In the genomic region with DNA sequence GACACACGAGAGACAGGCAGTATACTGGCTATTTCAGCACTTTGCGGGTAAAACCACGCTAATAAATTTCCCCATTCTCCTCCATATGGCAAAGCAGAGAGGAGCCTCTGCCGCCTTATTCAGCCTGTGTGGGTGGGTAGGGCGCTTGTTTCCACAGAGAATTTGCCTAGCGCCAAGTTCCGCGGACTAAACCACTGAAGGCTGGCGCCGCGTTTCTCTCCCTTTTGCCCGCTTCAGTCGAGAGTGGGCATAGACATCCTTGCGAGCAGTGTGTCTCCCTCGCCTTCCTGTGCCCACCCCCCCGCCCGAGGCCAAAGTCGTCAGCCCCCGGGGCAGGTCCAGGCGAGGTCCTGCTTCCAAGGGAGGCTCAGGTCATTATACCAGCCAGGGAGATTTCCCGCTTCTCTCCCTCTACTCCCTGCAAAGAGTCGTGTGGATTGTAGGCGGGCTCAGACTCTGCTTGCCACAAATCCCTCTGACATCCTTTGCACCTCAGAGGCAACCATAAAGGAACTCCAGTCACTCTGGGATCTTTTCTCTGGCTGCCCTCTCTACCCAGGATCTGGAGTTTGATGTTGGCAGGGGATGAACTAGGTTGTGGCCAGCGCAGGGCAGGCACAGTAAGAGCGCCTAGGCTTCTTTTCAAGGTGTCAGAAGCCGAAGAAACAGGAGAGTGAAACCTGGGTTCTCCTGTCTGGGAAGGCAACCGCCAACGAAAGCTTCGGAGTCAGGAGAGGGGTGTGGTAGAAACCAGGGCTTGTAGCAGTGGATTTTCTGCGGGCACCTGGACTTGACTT, we compare ENCODE assay signal across 15 cellular contexts. TPM values are rescaled to one million over a fixed set of nuclear protein-coding genes. Genes with fewer than 3 reads are reported as not detected.
DNase-seq lines count a peak whose midpoint lies in the region; TF ChIP-seq lines count a peak whose summit lies in the region.
"Had no signal": no experiment of that assay in that cellular context is flagged by ENCODE, and none has a peak within 500 bp of the region (broad histone marks: within the 10 kb centered on the region; RNA-seq: fewer than 3 reads in every experiment).

No MANE protein-coding gene starts in this region.

- POLR2A ChIA-PET in Caco-2 (lab: Charles Lee), result no interaction called here

- no peak overlapping the region for H3K27ac Mint-ChIP-seq in Caco-2 (ENCODE audit: unreplicated experiment)
- H3K27ac Mint-ChIP-seq: activated naive CD4-positive, alpha-beta T cell treated with anti-CD3 and anti-CD28 coated beads, Interleukin-2, amount 50 U/mL, for 72 hours; CD4-positive, alpha-beta T cell; stimulated activated naive CD8-positive, alpha-beta T cell treated with anti-CD3 and anti-CD28 coated beads, Interleukin-15, amount 100 ng/mL, for 72 hours had no signal

- peaks cover 33% of the 10 kb centered on the region for H3K27me3 Mint-ChIP-seq in Caco-2 (ENCODE audit: insufficient read depth, unreplicated experiment)

- H2AFZ ChIP-seq in neural cell (ENCODE audit: low read depth, low read length), result no peak overlapping the region

- H3K9me3 ChIP-seq in neural cell (ENCODE audit: low read length), result no peaks in the 10 kb centered on the region
- H3K9me3 ChIP-seq in Caco-2, result no peaks in the 10 kb centered on the region

- TF ChIP-seq CTCF in AG10803 (conservative IDR thresholded peaks at IDR 0.05; ENCODE audit: low read length) (no peak), NB4 (IDR thresholded peaks at IDR 0.05; ENCODE audit: low read depth, low read length) (no peak), fibroblast of mammary gland (conservative IDR thresholded peaks at IDR 0.05; ENCODE audit: control insufficient read depth, insufficient read depth, low read depth, low read length) (no peak), neural cell (IDR thresholded peaks at IDR 0.05; ENCODE audit: poor library complexity, severe bottlenecking) (no peak), Caco-2 (IDR thresholded peaks at IDR 0.05; ENCODE audit: insufficient read depth in 1 of 2, low read depth in 1 of 2, low read length in 1 of 2, severe bottlenecking in 1 of 2, unreplicated experiment in 1 of 2) (no peak)

- no peak for TF ChIP-seq RAD21 in neural cell (conservative IDR thresholded peaks at IDR 0.05)

- CTCF ChIA-PET in Caco-2 (lab: Charles Lee), result no interaction called here

- H3K9me3 Mint-ChIP-seq in Caco-2 (ENCODE audit: unreplicated experiment), result no peaks in the 10 kb centered on the region
- H3K9me3 Mint-ChIP-seq: activated naive CD4-positive, alpha-beta T cell treated with anti-CD3 and anti-CD28 coated beads, Interleukin-2, amount 50 U/mL, for 72 hours; CD4-positive, alpha-beta T cell had no signal

- no peak overlapping the region for H3K4me2 ChIP-seq in neural cell (ENCODE audit: low read length)

- peak; percentile 44 for DNase-seq in AG10803 (ENCODE audit: low read depth)
- peak; percentile 54 for DNase-seq in NB4 (ENCODE audit: low read depth)
- peak; percentile 43 for DNase-seq in fibroblast of mammary gland (ENCODE audit: low read depth)
- DNase-seq in stimulated activated CD4-positive, alpha-beta T cell treated with anti-CD3 and anti-CD28 coated beads, Interleukin-2, amount 100 ng/mL, for 24 hours, result no peak
- no peak for DNase-seq in NK-92 treated with Interleukin-12 subunit alpha and Interleukin-12 subunit beta, amount 100 ng/mL, for 24 hours (lab: John Stamatoyannopoulos, UW)
- DNase-seq in Caco-2, result no peak
- no peak for DNase-seq in NCI-H146 treated with DMSO at 0.1 percent for 48 hours (lab: John Stamatoyannopoulos, UW; ENCODE audit: unreplicated experiment)
- DNase-seq: activated CD4-positive, alpha-beta T cell treated with anti-CD3 and anti-CD28 coated beads for 4 hours; CD4-positive, alpha-beta T cell; kidney glomerular epithelial cell; stimulated activated CD4-positive, alpha-beta T cell treated with anti-CD3 and anti-CD28 coated beads, Interleukin-12 subunit alpha, Interleukin-12 subunit beta, amount 100 ng/mL, for 4 hours; stimulated activated naive CD8-positive, alpha-beta T cell treated with anti-CD3 and anti-CD28 coated beads, Interleukin-15, amount 100 ng/mL, for 72 hours had no signal

- H3K4me3 Mint-ChIP-seq in Caco-2 (ENCODE audit: unreplicated experiment), result no peak overlapping the region
- H3K4me3 Mint-ChIP-seq: CD4-positive, alpha-beta T cell; stimulated activated naive CD8-positive, alpha-beta T cell treated with anti-CD3 and anti-CD28 coated beads, Interleukin-15, amount 100 ng/mL, for 72 hours had no signal

- no TSS peak for BruUV-seq in Caco-2 (replicated peaks; lab: Mats Ljungman, UMichigan)

- no peaks in the 10 kb centered on the region for H3K4me1 Mint-ChIP-seq in Caco-2 (ENCODE audit: low read depth, unreplicated experiment)

- TF ChIP-seq POLR2A in NB4 (IDR thresholded peaks at IDR 0.05; ENCODE audit: extremely low read depth, insufficient read length), result no peak

- peak overlapping the region; percentile 1 for H3K4me3 ChIP-seq in AG10803 (ENCODE audit: low read length)
- no peak overlapping the region for H3K4me3 ChIP-seq in NB4 (ENCODE audit: low read depth, low read length)
- peak overlapping the region; percentile 33 for H3K4me3 ChIP-seq in fibroblast of mammary gland (ENCODE audit: control insufficient read depth, low read depth, low read length)
- peak overlapping the region; percentile 56 for H3K4me3 ChIP-seq in neural cell (ENCODE audit: low read length)
- H3K4me3 ChIP-seq in Caco-2 (ENCODE audit: low read depth, low read length), result no peak overlapping the region

- no peak for TF ChIP-seq EP300 in neural cell (conservative IDR thresholded peaks at IDR 0.05; ENCODE audit: poor library complexity, severe bottlenecking)

- no peak overlapping the region for H3K9ac ChIP-seq in neural cell (ENCODE audit: low read length)

- H3K36me3 ChIP-seq in neural cell (ENCODE audit: insufficient read depth, low read length) (no peaks in the 10 kb centered on the region), Caco-2 (ENCODE audit: control insufficient read depth, insufficient read depth, low read length) (no peaks in the 10 kb centered on the region)

- no peaks in the 10 kb centered on the region for H3K79me2 ChIP-seq in neural cell (replicated peaks; ENCODE audit: insufficient read depth, low read length)

- H3K9me2 ChIP-seq in neural cell (ENCODE audit: insufficient read depth, low read length), result no peaks in the 10 kb centered on the region

- no peak overlapping the region for H3K27ac ChIP-seq in neural cell (ENCODE audit: low read length)

- H3K36me3 Mint-ChIP-seq in Caco-2 (ENCODE audit: insufficient read depth, unreplicated experiment), result no peaks in the 10 kb centered on the region

- no peaks in the 10 kb centered on the region for H3F3A ChIP-seq in neural cell (ENCODE audit: insufficient read depth, low read length, poor library complexity, severe bottlenecking)

- H3K27me3 ChIP-seq in neural cell (ENCODE audit: insufficient read depth, low read depth, low read length) (peaks cover 100% of the 10 kb centered on the region), Caco-2 (replicated peaks; ENCODE audit: control insufficient read depth, insufficient read depth, low read length) (no peaks in the 10 kb centered on the region; the same call in 1 of the 2 replicates)

- no peaks in the 10 kb centered on the region for H3K4me1 ChIP-seq in Caco-2

- no peaks in the 10 kb centered on the region for H4K20me1 ChIP-seq in neural cell (ENCODE audit: insufficient read depth)

- intact Hi-C loops in Caco-2 (cut with micrococcal nuclease; ENCODE audit: unreplicated experiment), result no loop called here

TF ChIP-seq in neural cell, 6 proteins besides CTCF, POLR2A, EP300 and RAD21:
- TF ChIP-seq, protein P1, sequence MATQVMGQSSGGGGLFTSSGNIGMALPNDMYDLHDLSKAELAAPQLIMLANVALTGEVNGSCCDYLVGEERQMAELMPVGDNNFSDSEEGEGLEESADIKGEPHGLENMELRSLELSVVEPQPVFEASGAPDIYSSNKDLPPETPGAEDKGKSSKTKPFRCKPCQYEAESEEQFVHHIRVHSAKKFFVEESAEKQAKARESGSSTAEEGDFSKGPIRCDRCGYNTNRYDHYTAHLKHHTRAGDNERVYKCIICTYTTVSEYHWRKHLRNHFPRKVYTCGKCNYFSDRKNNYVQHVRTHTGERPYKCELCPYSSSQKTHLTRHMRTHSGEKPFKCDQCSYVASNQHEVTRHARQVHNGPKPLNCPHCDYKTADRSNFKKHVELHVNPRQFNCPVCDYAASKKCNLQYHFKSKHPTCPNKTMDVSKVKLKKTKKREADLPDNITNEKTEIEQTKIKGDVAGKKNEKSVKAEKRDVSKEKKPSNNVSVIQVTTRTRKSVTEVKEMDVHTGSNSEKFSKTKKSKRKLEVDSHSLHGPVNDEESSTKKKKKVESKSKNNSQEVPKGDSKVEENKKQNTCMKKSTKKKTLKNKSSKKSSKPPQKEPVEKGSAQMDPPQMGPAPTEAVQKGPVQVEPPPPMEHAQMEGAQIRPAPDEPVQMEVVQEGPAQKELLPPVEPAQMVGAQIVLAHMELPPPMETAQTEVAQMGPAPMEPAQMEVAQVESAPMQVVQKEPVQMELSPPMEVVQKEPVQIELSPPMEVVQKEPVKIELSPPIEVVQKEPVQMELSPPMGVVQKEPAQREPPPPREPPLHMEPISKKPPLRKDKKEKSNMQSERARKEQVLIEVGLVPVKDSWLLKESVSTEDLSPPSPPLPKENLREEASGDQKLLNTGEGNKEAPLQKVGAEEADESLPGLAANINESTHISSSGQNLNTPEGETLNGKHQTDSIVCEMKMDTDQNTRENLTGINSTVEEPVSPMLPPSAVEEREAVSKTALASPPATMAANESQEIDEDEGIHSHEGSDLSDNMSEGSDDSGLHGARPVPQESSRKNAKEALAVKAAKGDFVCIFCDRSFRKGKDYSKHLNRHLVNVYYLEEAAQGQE (IDR thresholded peaks at IDR 0.05; ENCODE audit: borderline replicate concordance), result no peak
- TF ChIP-seq SMC3 (conservative IDR thresholded peaks at IDR 0.05; ENCODE audit: poor library complexity), result no peak
- no peak for TF ChIP-seq MXI1 (conservative IDR thresholded peaks at IDR 0.05; ENCODE audit: poor library complexity, severe bottlenecking)
- TF ChIP-seq TAF1 (IDR thresholded peaks at IDR 0.05; ENCODE audit: low read depth), result no peak
- peak; percentile 68 for TF ChIP-seq EZH2 (IDR thresholded peaks at IDR 0.05; ENCODE audit: borderline replicate concordance, insufficient read depth, low read length, poor library complexity, severe bottlenecking)
- no peak for TF ChIP-seq POLR2AphosphoS5 (IDR thresholded peaks at IDR 0.05)

RNA-seq across cellular contexts. Expression of a gene that starts 8.8 kb away (rescaled TPM):
- polyA plus RNA-seq in neural cell, result 0.56 TPM in 1 of 2 replicates, not detected in the other
- polyA minus RNA-seq in neural cell, result not detected in 2 replicates
- 0.28 TPM in 1 of 2 replicates, not detected in the other for total RNA-seq in Caco-2 (2022)
- total RNA-seq: OCI-LY7 had no signal

Comparison
In these comparisons a context has a peak if more than half of its experiments do, and no peak if none do; other contexts are left out.
1. DNase-seq: peak in AG10803 (single experiment), NB4 (single experiment) and fibroblast of mammary gland (single experiment); none in stimulated activated CD4-positive, alpha-beta T cell treated with anti-CD3 and anti-CD28 coated beads, Interleukin-2, amount 100 ng/mL, for 24 hours (0 of 2), NK-92 treated with Interleukin-12 subunit alpha and Interleukin-12 subunit beta, amount 100 ng/mL, for 24 hours (single experiment), Caco-2 (0 of 2) and NCI-H146 treated with DMSO at 0.1 percent for 48 hours (single experiment).
2. H3K4me3 ChIP-seq: peak in AG10803 (single experiment), fibroblast of mammary gland (single experiment) and neural cell (single experiment); none in NB4 (single experiment) and Caco-2 (single experiment).